ENCODE assay signal across 15 cellular contexts in genomic region chr10:5764422-5765297, GRCh38. TPM values are rescaled to one million over a fixed set of nuclear protein-coding genes. Genes with fewer than 3 reads are reported as not detected.
DNase-seq lines count a peak whose midpoint lies in the region; ATAC-seq and TF ChIP-seq lines count a peak whose summit lies in the region.
"Had no signal": no experiment of that assay in that cellular context is flagged by ENCODE, and none has a peak within 500 bp of the region (broad histone marks: within the 10 kb centered on the region; RNA-seq: fewer than 3 reads in every experiment).

No MANE protein-coding gene starts in this region.

- intact Hi-C loops in vagina (cut with DNase I) (no loop called here), PC-9 (cut with micrococcal nuclease; ENCODE audit: unreplicated experiment) (no loop called here), left cardiac atrium (cut with DNase I) (no loop called here)

- H3K27me3 Mint-ChIP-seq in T-cell (no peaks in the 10 kb centered on the region), endodermal cell (ENCODE audit: insufficient read depth) (no peaks in the 10 kb centered on the region)

- peaks cover 4% of the 10 kb centered on the region; the same call in 1 of the 2 replicates for H3K79me2 ChIP-seq in PC-9 (ENCODE audit: low read depth)

- peak; percentile 35 for DNase-seq in stimulated activated CD4-positive, alpha-beta T cell treated with anti-CD3 and anti-CD28 coated beads, Interleukin-15, amount 100 ng/mL, for 24 hours
- no peak for DNase-seq in stimulated activated CD4-positive, alpha-beta T cell treated with anti-CD3 and anti-CD28 coated beads, Interleukin-2, amount 100 ng/mL, for 24 hours
- no peak for DNase-seq in T-cell
- no peak for DNase-seq in endodermal cell
- DNase-seq in vagina (ENCODE audit: extremely low spot score in 2 of 2): no peak
- DNase-seq in PC-9: no peak
- no peak for DNase-seq in left cardiac atrium
- DNase-seq: DMS79 treated with DMSO at 0.1 percent for 48 hours, glutamatergic neuron, kidney, NCI-H1930, NCI-H524 treated with DMSO at 0.1 percent for 48 hours, RPMI8226 had no signal

- peaks cover 0 to 18% (median 6%) of the 10 kb centered on the region in 3 donors for H3K4me1 Mint-ChIP-seq in T-cell
- no peaks in the 10 kb centered on the region for H3K4me1 Mint-ChIP-seq in endodermal cell

- H3K27ac ChIP-seq in endodermal cell (ENCODE audit: low read depth, low read length) (no peak overlapping the region), vagina (peak overlapping the region; percentile 6), PC-9 (no peak overlapping the region)
- H3K27ac ChIP-seq: parathyroid adenoma had no signal

- no peaks in the 10 kb centered on the region for H3K9me3 Mint-ChIP-seq in T-cell
- no peaks in the 10 kb centered on the region for H3K9me3 Mint-ChIP-seq in endodermal cell

- TF ChIP-seq CTCF in endodermal cell (conservative IDR thresholded peaks at IDR 0.05): peak; percentile 37
- no peak for TF ChIP-seq CTCF in vagina (IDR thresholded peaks at IDR 0.05)
- TF ChIP-seq CTCF in PC-9 (conservative IDR thresholded peaks at IDR 0.05): no peak

- H3K9me2 ChIP-seq in PC-9 (ENCODE audit: insufficient read depth): no peaks in the 10 kb centered on the region

- no peak overlapping the region for H2AFZ ChIP-seq in PC-9
- H2AFZ ChIP-seq: parathyroid adenoma had no signal

- no peaks in the 10 kb centered on the region; the same call in 1 of the 2 replicates for H4K20me1 ChIP-seq in PC-9 (ENCODE audit: insufficient read depth)

- no peak overlapping the region for H3K4me2 ChIP-seq in PC-9

- peaks cover 34% of the 10 kb centered on the region; the same call in 1 of the 2 replicates for H3F3A ChIP-seq in PC-9 (ENCODE audit: insufficient read depth, low read depth)

- no peak for TF ChIP-seq POLR2A in vagina (IDR thresholded peaks at IDR 0.05)

- H3K4me3 ChIP-seq in endodermal cell (ENCODE audit: low read length) (no peak overlapping the region), vagina (no peak overlapping the region), PC-9 (no peak overlapping the region)

- H3K36me3 ChIP-seq in endodermal cell (ENCODE audit: control insufficient read depth, insufficient read depth, low read length) (peaks cover 92% of the 10 kb centered on the region), vagina (peaks cover 0 to 75% of the 10 kb centered on the region in 2 donors), PC-9 (ENCODE audit: low read depth) (peaks cover 29% of the 10 kb centered on the region; the same call in 1 of the 2 replicates)

- CTCF ChIA-PET in T-cell (lab: Charles Lee): interaction anchor here in 1 of 2 donors (0.8 kb wide), 1 partner anchor 9 kb away, joined by 3 read pairs; no protein-coding TSS in a partner anchor
- CTCF ChIA-PET in PC-9 (lab: Charles Lee): no interaction called here

- H3K4me3 Mint-ChIP-seq in T-cell (no peak overlapping the region), endodermal cell (no peak overlapping the region)

- no peak overlapping the region for H3K9ac ChIP-seq in endodermal cell (ENCODE audit: extremely low read depth, low read length, poor library complexity, severe bottlenecking)
- H3K9ac ChIP-seq: parathyroid adenoma had no signal

- peak overlapping the region; percentile 36 to 62 for H3K27ac Mint-ChIP-seq in T-cell
- no peak overlapping the region for H3K27ac Mint-ChIP-seq in endodermal cell

- no peaks in the 10 kb centered on the region for H3K27me3 ChIP-seq in endodermal cell (ENCODE audit: control insufficient read depth, insufficient read depth, low read length, poor library complexity, severe bottlenecking)
- no peaks in the 10 kb centered on the region for H3K27me3 ChIP-seq in vagina
- H3K27me3 ChIP-seq in PC-9 (ENCODE audit: insufficient read depth, low read depth): no peaks in the 10 kb centered on the region

- no peaks in the 10 kb centered on the region for H3K9me3 ChIP-seq in endodermal cell (ENCODE audit: control insufficient read depth, low read length)
- H3K9me3 ChIP-seq in vagina: no peaks in the 10 kb centered on the region
- H3K9me3 ChIP-seq in PC-9 (ENCODE audit: insufficient read depth, low read depth): no peaks in the 10 kb centered on the region

- POLR2A ChIA-PET in T-cell (lab: Charles Lee): no interaction called here
- POLR2A ChIA-PET in PC-9 (lab: Charles Lee; ENCODE audit: unreplicated experiment): interaction anchor here (0.7 kb wide), 1 partner anchor 78 kb away, joined by 9 read pairs; no protein-coding TSS in a partner anchor

- 89 to 93% methylated on average over 8 to 10 of the region's 10 CpGs for whole genome bisulfite sequencing in endodermal cell (ENCODE audit: insufficient coverage in 1 of 2, insufficient read length in 1 of 2), 2 experiments

- H3K4me1 ChIP-seq in endodermal cell (ENCODE audit: control insufficient read depth, insufficient read depth, low read length): no peaks in the 10 kb centered on the region
- H3K4me1 ChIP-seq in vagina: no peaks in the 10 kb centered on the region
- no peaks in the 10 kb centered on the region for H3K4me1 ChIP-seq in PC-9 (replicated peaks; ENCODE audit: insufficient read depth)
- H3K4me1 ChIP-seq: parathyroid adenoma had no signal

- peak in 2 of 4 experiments; percentile 16 to 39 for ATAC-seq in T-cell (replicated peaks in 1 of 4)
- ATAC-seq in left cardiac atrium: no peak
- ATAC-seq in HG02852 (IDR thresholded peaks at IDR 0.05; ENCODE audit: unreplicated experiment): no peak

- H3K36me3 Mint-ChIP-seq in T-cell (peaks cover 63% of the 10 kb centered on the region), endodermal cell (ENCODE audit: low read depth) (peaks cover 77% of the 10 kb centered on the region)

- no TSS peak for BruUV-seq in PC-9 (replicated peaks; lab: Mats Ljungman, UMichigan)

RNA-seq across cellular contexts. Expression of gene GDI2, which starts 48.6 kb away (rescaled TPM):
- 100 to 1,000 TPM in 4 of 5 donors, 10 to 100 TPM in 1; 96.2 to 130 (median 118) TPM for total RNA-seq in T-cell
- 100 to 1,000 TPM; 299 to 337 TPM for total RNA-seq in endodermal cell
- polyA plus RNA-seq in endodermal cell (2013, experiment 1 of 2): 320 TPM
- 310 TPM for polyA plus RNA-seq in endodermal cell (2013, experiment 2 of 2)
- 174 TPM for total RNA-seq in vagina
- total RNA-seq in PC-9 (2021): 152 and 196 TPM in 2 replicates
- total RNA-seq in left cardiac atrium: 100 to 1,000 TPM; 107 to 120 TPM
